ENCODE assay signal across 1 cellular context in the genomic region with DNA sequence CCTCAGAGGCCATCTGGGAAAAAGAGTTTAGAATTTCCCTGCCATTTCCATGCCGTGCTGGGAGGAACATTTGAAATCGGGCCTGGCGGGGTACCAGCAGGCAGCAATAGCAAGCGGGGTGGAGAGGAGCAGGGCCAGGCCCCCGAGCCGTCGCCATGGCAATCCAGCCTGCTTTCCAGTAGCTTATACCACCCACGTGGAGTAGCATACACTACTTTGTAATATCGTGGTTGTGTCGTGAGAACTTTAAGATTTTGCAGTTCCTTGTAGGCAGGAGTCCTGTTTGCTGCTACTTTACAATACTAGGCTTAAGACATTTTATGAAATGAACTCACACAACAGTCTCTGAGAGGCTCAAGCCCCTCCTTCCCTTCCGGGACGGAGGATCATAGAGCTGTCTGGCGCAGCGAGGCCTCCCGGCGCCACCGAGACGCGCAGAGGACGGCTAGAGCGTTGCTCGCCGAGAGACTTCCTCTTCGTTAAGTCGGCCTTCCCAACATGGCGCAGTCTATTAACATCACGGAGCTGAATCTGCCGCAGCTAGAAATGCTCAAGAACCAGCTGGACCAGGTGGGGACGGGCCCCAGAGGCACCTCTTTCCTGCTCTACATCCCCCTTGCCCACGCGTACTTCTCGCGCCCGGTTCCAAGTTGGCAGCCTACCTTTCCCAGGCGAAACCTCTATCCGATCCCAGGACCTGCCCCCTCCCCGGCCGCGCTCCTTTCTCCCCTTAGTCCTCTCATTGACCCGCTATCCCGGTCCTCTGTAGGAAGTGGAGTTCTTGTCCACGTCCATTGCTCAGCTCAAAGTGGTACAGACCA.
A peak's percentile ranks its signal among the peaks of the same experiment; 100 is the strongest.
TF ChIP-seq lines count a peak whose summit lies in the region.

A gene (plus strand): TSS at position 473 of the 821 bp plus-strand sequence. CDS start 26 bp downstream, at position 499.

TF ChIP-seq in HepG2, 621 proteins besides CTCF, POLR2A, EP300 and RAD21 (continued from another document and continues in another):
- TF ChIP-seq, protein P1, sequence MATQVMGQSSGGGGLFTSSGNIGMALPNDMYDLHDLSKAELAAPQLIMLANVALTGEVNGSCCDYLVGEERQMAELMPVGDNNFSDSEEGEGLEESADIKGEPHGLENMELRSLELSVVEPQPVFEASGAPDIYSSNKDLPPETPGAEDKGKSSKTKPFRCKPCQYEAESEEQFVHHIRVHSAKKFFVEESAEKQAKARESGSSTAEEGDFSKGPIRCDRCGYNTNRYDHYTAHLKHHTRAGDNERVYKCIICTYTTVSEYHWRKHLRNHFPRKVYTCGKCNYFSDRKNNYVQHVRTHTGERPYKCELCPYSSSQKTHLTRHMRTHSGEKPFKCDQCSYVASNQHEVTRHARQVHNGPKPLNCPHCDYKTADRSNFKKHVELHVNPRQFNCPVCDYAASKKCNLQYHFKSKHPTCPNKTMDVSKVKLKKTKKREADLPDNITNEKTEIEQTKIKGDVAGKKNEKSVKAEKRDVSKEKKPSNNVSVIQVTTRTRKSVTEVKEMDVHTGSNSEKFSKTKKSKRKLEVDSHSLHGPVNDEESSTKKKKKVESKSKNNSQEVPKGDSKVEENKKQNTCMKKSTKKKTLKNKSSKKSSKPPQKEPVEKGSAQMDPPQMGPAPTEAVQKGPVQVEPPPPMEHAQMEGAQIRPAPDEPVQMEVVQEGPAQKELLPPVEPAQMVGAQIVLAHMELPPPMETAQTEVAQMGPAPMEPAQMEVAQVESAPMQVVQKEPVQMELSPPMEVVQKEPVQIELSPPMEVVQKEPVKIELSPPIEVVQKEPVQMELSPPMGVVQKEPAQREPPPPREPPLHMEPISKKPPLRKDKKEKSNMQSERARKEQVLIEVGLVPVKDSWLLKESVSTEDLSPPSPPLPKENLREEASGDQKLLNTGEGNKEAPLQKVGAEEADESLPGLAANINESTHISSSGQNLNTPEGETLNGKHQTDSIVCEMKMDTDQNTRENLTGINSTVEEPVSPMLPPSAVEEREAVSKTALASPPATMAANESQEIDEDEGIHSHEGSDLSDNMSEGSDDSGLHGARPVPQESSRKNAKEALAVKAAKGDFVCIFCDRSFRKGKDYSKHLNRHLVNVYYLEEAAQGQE (IDR thresholded peaks at IDR 0.05; ENCODE audit: borderline replicate concordance in 1 of 2, low read depth in 1 of 2, low read length in 2 of 2) = peak in 1 of 2 experiments; percentile 50; a peak in 1 of 4 replicates
- TF ChIP-seq, protein P2, sequence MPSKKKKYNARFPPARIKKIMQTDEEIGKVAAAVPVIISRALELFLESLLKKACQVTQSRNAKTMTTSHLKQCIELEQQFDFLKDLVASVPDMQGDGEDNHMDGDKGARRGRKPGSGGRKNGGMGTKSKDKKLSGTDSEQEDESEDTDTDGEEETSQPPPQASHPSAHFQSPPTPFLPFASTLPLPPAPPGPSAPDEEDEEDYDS (CRISPR knock-in tag; IDR thresholded peaks at IDR 0.05) = peak; percentile 70
- TF ChIP-seq, protein P3, sequence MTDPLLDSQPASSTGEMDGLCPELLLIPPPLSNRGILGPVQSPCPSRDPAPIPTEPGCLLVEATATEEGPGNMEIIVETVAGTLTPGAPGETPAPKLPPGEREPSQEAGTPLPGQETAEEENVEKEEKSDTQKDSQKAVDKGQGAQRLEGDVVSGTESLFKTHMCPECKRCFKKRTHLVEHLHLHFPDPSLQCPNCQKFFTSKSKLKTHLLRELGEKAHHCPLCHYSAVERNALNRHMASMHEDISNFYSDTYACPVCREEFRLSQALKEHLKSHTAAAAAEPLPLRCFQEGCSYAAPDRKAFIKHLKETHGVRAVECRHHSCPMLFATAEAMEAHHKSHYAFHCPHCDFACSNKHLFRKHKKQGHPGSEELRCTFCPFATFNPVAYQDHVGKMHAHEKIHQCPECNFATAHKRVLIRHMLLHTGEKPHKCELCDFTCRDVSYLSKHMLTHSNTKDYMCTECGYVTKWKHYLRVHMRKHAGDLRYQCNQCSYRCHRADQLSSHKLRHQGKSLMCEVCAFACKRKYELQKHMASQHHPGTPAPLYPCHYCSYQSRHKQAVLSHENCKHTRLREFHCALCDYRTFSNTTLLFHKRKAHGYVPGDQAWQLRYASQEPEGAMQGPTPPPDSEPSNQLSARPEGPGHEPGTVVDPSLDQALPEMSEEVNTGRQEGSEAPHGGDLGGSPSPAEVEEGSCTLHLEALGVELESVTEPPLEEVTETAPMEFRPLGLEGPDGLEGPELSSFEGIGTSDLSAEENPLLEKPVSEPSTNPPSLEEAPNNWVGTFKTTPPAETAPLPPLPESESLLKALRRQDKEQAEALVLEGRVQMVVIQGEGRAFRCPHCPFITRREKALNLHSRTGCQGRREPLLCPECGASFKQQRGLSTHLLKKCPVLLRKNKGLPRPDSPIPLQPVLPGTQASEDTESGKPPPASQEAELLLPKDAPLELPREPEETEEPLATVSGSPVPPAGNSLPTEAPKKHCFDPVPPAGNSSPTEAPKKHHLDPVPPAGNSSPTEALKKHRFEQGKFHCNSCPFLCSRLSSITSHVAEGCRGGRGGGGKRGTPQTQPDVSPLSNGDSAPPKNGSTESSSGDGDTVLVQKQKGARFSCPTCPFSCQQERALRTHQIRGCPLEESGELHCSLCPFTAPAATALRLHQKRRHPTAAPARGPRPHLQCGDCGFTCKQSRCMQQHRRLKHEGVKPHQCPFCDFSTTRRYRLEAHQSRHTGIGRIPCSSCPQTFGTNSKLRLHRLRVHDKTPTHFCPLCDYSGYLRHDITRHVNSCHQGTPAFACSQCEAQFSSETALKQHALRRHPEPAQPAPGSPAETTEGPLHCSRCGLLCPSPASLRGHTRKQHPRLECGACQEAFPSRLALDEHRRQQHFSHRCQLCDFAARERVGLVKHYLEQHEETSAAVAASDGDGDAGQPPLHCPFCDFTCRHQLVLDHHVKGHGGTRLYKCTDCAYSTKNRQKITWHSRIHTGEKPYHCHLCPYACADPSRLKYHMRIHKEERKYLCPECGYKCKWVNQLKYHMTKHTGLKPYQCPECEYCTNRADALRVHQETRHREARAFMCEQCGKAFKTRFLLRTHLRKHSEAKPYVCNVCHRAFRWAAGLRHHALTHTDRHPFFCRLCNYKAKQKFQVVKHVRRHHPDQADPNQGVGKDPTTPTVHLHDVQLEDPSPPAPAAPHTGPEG (CRISPR knock-in tag; IDR thresholded peaks at IDR 0.05) = peak; percentile 70; the same call in 1 of the 2 replicates
- TF ChIP-seq ZNF614 (CRISPR knock-in tag; IDR thresholded peaks at IDR 0.05; ENCODE audit: borderline replicate concordance) = peak; percentile 80; the same call in 1 of the 2 replicates
- TF ChIP-seq, protein P4, sequence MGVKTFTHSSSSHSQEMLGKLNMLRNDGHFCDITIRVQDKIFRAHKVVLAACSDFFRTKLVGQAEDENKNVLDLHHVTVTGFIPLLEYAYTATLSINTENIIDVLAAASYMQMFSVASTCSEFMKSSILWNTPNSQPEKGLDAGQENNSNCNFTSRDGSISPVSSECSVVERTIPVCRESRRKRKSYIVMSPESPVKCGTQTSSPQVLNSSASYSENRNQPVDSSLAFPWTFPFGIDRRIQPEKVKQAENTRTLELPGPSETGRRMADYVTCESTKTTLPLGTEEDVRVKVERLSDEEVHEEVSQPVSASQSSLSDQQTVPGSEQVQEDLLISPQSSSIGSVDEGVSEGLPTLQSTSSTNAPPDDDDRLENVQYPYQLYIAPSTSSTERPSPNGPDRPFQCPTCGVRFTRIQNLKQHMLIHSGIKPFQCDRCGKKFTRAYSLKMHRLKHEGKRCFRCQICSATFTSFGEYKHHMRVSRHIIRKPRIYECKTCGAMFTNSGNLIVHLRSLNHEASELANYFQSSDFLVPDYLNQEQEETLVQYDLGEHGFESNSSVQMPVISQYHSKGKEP (CRISPR knock-in tag; IDR thresholded peaks at IDR 0.05) = 0 out of 2 replicates have a peak, but pooled peaks have one; percentile 39
- TF ChIP-seq MTF2 (CRISPR knock-in tag; IDR thresholded peaks at IDR 0.05; ENCODE audit: borderline replicate concordance) = no peak
- TF ChIP-seq RBFOX2 (IDR thresholded peaks at IDR 0.05; ENCODE audit: low read depth, low read length) = peak; percentile 69
- peak; percentile 69; the same call in 1 of the 2 replicates for TF ChIP-seq ZNF232 (CRISPR knock-in tag; IDR thresholded peaks at IDR 0.05; ENCODE audit: borderline replicate concordance)
- peak; percentile 89 for TF ChIP-seq POLR2AphosphoS5 (IDR thresholded peaks at IDR 0.05; ENCODE audit: low read depth, low read length)
- TF ChIP-seq, protein P5, sequence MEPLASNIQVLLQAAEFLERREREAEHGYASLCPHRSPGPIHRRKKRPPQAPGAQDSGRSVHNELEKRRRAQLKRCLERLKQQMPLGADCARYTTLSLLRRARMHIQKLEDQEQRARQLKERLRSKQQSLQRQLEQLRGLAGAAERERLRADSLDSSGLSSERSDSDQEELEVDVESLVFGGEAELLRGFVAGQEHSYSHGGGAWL (CRISPR knock-in tag; IDR thresholded peaks at IDR 0.05) = peak; percentile 67
- peak in 1 of 2 experiments; percentile 81; a peak in 2 of 4 replicates for TF ChIP-seq KLF16 (CRISPR knock-in tag; IDR thresholded peaks at IDR 0.05)
- TF ChIP-seq HHEX (CRISPR knock-in tag; IDR thresholded peaks at IDR 0.05) = no peak
- TF ChIP-seq, protein P6, sequence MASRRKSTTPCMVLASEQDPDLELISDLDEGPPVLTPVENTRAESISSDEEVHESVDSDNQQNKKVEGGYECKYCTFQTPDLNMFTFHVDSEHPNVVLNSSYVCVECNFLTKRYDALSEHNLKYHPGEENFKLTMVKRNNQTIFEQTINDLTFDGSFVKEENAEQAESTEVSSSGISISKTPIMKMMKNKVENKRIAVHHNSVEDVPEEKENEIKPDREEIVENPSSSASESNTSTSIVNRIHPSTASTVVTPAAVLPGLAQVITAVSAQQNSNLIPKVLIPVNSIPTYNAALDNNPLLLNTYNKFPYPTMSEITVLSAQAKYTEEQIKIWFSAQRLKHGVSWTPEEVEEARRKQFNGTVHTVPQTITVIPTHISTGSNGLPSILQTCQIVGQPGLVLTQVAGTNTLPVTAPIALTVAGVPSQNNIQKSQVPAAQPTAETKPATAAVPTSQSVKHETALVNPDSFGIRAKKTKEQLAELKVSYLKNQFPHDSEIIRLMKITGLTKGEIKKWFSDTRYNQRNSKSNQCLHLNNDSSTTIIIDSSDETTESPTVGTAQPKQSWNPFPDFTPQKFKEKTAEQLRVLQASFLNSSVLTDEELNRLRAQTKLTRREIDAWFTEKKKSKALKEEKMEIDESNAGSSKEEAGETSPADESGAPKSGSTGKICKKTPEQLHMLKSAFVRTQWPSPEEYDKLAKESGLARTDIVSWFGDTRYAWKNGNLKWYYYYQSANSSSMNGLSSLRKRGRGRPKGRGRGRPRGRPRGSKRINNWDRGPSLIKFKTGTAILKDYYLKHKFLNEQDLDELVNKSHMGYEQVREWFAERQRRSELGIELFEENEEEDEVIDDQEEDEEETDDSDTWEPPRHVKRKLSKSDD (CRISPR knock-in tag; IDR thresholded peaks at IDR 0.05; ENCODE audit: low read depth) = 0 out of 2 replicates have a peak, but pooled peaks have one; percentile 74
- peak; percentile 98 for TF ChIP-seq SAP130 (CRISPR knock-in tag; IDR thresholded peaks at IDR 0.05; ENCODE audit: low read depth)
- TF ChIP-seq RFXAP (CRISPR knock-in tag; IDR thresholded peaks at IDR 0.05; ENCODE audit: borderline replicate concordance) = peak; percentile 50; the same call in 1 of the 2 replicates
- no peak for TF ChIP-seq ZNF260 (CRISPR knock-in tag; IDR thresholded peaks at IDR 0.05; ENCODE audit: borderline replicate concordance, low read depth)
- peak; percentile 65 for TF ChIP-seq FOXA3 (CRISPR knock-in tag; IDR thresholded peaks at IDR 0.05)
- TF ChIP-seq, protein P7, sequence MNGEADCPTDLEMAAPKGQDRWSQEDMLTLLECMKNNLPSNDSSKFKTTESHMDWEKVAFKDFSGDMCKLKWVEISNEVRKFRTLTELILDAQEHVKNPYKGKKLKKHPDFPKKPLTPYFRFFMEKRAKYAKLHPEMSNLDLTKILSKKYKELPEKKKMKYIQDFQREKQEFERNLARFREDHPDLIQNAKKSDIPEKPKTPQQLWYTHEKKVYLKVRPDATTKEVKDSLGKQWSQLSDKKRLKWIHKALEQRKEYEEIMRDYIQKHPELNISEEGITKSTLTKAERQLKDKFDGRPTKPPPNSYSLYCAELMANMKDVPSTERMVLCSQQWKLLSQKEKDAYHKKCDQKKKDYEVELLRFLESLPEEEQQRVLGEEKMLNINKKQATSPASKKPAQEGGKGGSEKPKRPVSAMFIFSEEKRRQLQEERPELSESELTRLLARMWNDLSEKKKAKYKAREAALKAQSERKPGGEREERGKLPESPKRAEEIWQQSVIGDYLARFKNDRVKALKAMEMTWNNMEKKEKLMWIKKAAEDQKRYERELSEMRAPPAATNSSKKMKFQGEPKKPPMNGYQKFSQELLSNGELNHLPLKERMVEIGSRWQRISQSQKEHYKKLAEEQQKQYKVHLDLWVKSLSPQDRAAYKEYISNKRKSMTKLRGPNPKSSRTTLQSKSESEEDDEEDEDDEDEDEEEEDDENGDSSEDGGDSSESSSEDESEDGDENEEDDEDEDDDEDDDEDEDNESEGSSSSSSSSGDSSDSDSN (CRISPR knock-in tag; IDR thresholded peaks at IDR 0.05) = peak; percentile 66
- TF ChIP-seq JUNB (CRISPR knock-in tag; IDR thresholded peaks at IDR 0.05; ENCODE audit: borderline replicate concordance) = no peak
- TF ChIP-seq ZMAT3 (CRISPR knock-in tag; conservative IDR thresholded peaks at IDR 0.05) = peak; percentile 51
- TF ChIP-seq, protein P8, sequence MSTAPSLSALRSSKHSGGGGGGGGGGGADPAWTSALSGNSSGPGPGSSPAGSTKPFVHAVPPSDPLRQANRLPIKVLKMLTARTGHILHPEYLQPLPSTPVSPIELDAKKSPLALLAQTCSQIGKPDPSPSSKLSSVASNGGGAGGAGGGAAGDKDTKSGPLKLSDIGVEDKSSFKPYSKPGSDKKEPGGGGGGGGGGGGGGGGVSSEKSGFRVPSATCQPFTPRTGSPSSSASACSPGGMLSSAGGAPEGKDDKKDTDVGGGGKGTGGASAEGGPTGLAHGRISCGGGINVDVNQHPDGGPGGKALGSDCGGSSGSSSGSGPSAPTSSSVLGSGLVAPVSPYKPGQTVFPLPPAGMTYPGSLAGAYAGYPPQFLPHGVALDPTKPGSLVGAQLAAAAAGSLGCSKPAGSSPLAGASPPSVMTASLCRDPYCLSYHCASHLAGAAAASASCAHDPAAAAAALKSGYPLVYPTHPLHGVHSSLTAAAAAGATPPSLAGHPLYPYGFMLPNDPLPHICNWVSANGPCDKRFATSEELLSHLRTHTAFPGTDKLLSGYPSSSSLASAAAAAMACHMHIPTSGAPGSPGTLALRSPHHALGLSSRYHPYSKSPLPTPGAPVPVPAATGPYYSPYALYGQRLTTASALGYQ (CRISPR knock-in tag; IDR thresholded peaks at IDR 0.05) = peak; percentile 20; the same call in 1 of the 2 replicates
- TF ChIP-seq ZZZ3 (CRISPR knock-in tag; IDR thresholded peaks at IDR 0.05; ENCODE audit: borderline replicate concordance) = peak; percentile 81; the same call in 1 of the 2 replicates
- TF ChIP-seq KLF11 (CRISPR knock-in tag; IDR thresholded peaks at IDR 0.05) = peak; percentile 23; the same call in 1 of the 2 replicates
- TF ChIP-seq ZFX (CRISPR knock-in tag; IDR thresholded peaks at IDR 0.05; ENCODE audit: low read depth) = peak; percentile 90
- peak; percentile 71 for TF ChIP-seq MIXL1 (CRISPR knock-in tag; IDR thresholded peaks at IDR 0.05)
- TF ChIP-seq PHF21A (CRISPR knock-in tag; IDR thresholded peaks at IDR 0.05) = peak; percentile 59; the same call in 1 of the 2 replicates
- peak; percentile 12; the same call in 1 of the 2 replicates for TF ChIP-seq ZNF160 (CRISPR knock-in tag; IDR thresholded peaks at IDR 0.05)
- no peak for TF ChIP-seq ZNF567 (CRISPR knock-in tag; IDR thresholded peaks at IDR 0.05; ENCODE audit: borderline replicate concordance)
- no peak for TF ChIP-seq SP1 (IDR thresholded peaks at IDR 0.05)
- peak; percentile 68 for TF ChIP-seq SP1 (CRISPR knock-in tag; IDR thresholded peaks at IDR 0.05)
- no peak for TF ChIP-seq FOXO1 (CRISPR knock-in tag; IDR thresholded peaks at IDR 0.05)
- no peak for TF ChIP-seq NONO (IDR thresholded peaks at IDR 0.05)
- TF ChIP-seq NONO (CRISPR knock-in tag; conservative IDR thresholded peaks at IDR 0.05) = peak; percentile 78; the same call in 1 of the 2 replicates
- no peak for TF ChIP-seq ZNF737 (CRISPR knock-in tag; IDR thresholded peaks at IDR 0.05; ENCODE audit: borderline replicate concordance)
